ENCODE assay signal across 7 cellular contexts in genomic region chr11:61777234-61778090, GRCh38. TPM values are rescaled to one million over a fixed set of nuclear protein-coding genes. Genes with fewer than 3 reads are reported as not detected.
DNase-seq lines count a peak whose midpoint lies in the region; ATAC-seq and TF ChIP-seq lines count a peak whose summit lies in the region.

No MANE protein-coding gene starts in this region.

- H3K4me1 Mint-ChIP-seq in immature natural killer cell, result peaks cover 25 to 35% of the 10 kb centered on the region in 2 donors

- H3K4me1 ChIP-seq in PC-3 (ENCODE audit: insufficient read depth, low read length), result no peaks in the 10 kb centered on the region

- H2AFZ ChIP-seq in PC-3 (ENCODE audit: low read length), result 0 out of 2 replicates have a peak overlapping the region, but pooled peaks have one; percentile 41

- peak overlapping the region in 3 of 6 donors; percentile 35 to 61 (median 40) for H3K27ac Mint-ChIP-seq in immature natural killer cell

- H3K9me3 ChIP-seq in PC-3 (ENCODE audit: low read length), result no peaks in the 10 kb centered on the region

- H3K9me3 Mint-ChIP-seq in immature natural killer cell, result no peaks in the 10 kb centered on the region

- no peaks in the 10 kb centered on the region for H3F3A ChIP-seq in PC-3 (ENCODE audit: low read length, unreplicated experiment)

- CTCF ChIA-PET in PC-3 (lab: Charles Lee), result interaction anchor here (0.6 kb wide), 1 partner anchor 20 kb away, joined by 3 read pairs; no protein-coding TSS in a partner anchor

- H3K27me3 Mint-ChIP-seq in immature natural killer cell (ENCODE audit: low read depth in 3 of 3), result peaks cover 0 to 4% (median 2%) of the 10 kb centered on the region in 3 donors

- H3K4me2 ChIP-seq in PC-3 (ENCODE audit: low read length), result no peak overlapping the region

- peak overlapping the region; percentile 59 to 78 (median 69) for H3K4me3 Mint-ChIP-seq in immature natural killer cell

- no peaks in the 10 kb centered on the region for H3K27me3 ChIP-seq in PC-3 (ENCODE audit: low read length)

- POLR2A ChIA-PET in PC-3 (lab: Charles Lee; ENCODE audit: unreplicated experiment), result no interaction called here

- no peak overlapping the region for H3K4me3 ChIP-seq in PC-3 (ENCODE audit: low read length)

- no peaks in the 10 kb centered on the region for H3K36me3 Mint-ChIP-seq in immature natural killer cell

- no peak for DNase-seq in PC-3
- DNase-seq in activated gamma-delta T cell treated with Interleukin-2 at 50 U/mL for 16 hours, result peak; percentile 65
- peak; percentile 66 to 69 (median 69) for DNase-seq in immature natural killer cell
- peak; percentile 14 to 27 for DNase-seq in stimulated activated CD8-positive, alpha-beta memory T cell treated with anti-CD3 and anti-CD28 coated beads, Interleukin-15, amount 100 ng/mL, for 4 hours (ENCODE audit: low read depth in 2 of 2)
- DNase-seq in NAMALWA (ENCODE audit: low spot score), result no peak

- intact Hi-C loops in PC-3 (cut with micrococcal nuclease), result no loop called here

- peak; percentile 44 for ATAC-seq in PC-3
- no peak for ATAC-seq in GM19467 (IDR thresholded peaks at IDR 0.05; ENCODE audit: unreplicated experiment)
- ATAC-seq in GM21515 (IDR thresholded peaks at IDR 0.05; ENCODE audit: unreplicated experiment), result no peak

- no peaks in the 10 kb centered on the region for H4K20me1 ChIP-seq in PC-3 (ENCODE audit: low read length)

- no peaks in the 10 kb centered on the region for H3K9me2 ChIP-seq in PC-3 (replicated peaks; ENCODE audit: low read length)

- no peak for TF ChIP-seq CTCF in PC-3 (conservative IDR thresholded peaks at IDR 0.05; ENCODE audit: low read depth, low read length)

- no TSS peak for BruUV-seq in PC-3 (replicated peaks; lab: Mats Ljungman, UMichigan)

- H3K36me3 ChIP-seq in PC-3 (ENCODE audit: low read depth, low read length), result no peaks in the 10 kb centered on the region

- no peak overlapping the region for H3K9ac ChIP-seq in PC-3 (ENCODE audit: low read length)

- no peak overlapping the region for H3K27ac ChIP-seq in PC-3 (ENCODE audit: low read length)

- H3K79me2 ChIP-seq in PC-3 (ENCODE audit: low read length), result no peaks in the 10 kb centered on the region

RNA-seq across cellular contexts. Expression of gene TMEM258, which starts 14.9 kb away (rescaled TPM):
- 79.2 and 110 TPM in 2 replicates for total RNA-seq in PC-3 (2014; rRNA removed)
- 100 to 1,000 TPM; 160 to 274 (median 225) TPM for polyA plus RNA-seq in immature natural killer cell

RNA-seq across cellular contexts. Expression of gene FEN1, which starts 15.2 kb away (rescaled TPM):
- total RNA-seq in PC-3 (2014; rRNA removed), result 132 and 137 TPM in 2 replicates
- 10 to 100 TPM; 20.3 to 31.3 (median 24.6) TPM for polyA plus RNA-seq in immature natural killer cell

RNA-seq across cellular contexts. Expression of gene MYRF, which starts 25.0 kb away (rescaled TPM):
- 5.1 and 7.0 TPM in 2 replicates for total RNA-seq in PC-3 (2014; rRNA removed)
- polyA plus RNA-seq in immature natural killer cell, result 1 to 10 TPM in 1 of 3 donors, under 1 TPM in 1, not detected in 1; 0.43 to 2.4 TPM

RNA-seq across cellular contexts. Expression of gene FADS1, which starts 39.3 kb away (rescaled TPM):
- total RNA-seq in PC-3 (2014; rRNA removed), result 79.4 and 84.4 TPM in 2 replicates
- polyA plus RNA-seq in immature natural killer cell, result 10 to 100 TPM; 11.5 to 18.7 (median 17.7) TPM

RNA-seq across cellular contexts. Expression of gene FADS2, which starts 50.6 kb away (rescaled TPM):
- 246 and 305 TPM in 2 replicates for total RNA-seq in PC-3 (2014; rRNA removed)
- 10 to 100 TPM; 21.9 to 28.7 (median 22.0) TPM for polyA plus RNA-seq in immature natural killer cell

Comparison
In these comparisons a context has a peak if more than half of its experiments do, and no peak if none do; other contexts are left out.
1. DNase-seq: peak in activated gamma-delta T cell treated with Interleukin-2 at 50 U/mL for 16 hours (single experiment), immature natural killer cell (3 of 3) and stimulated activated CD8-positive, alpha-beta memory T cell treated with anti-CD3 and anti-CD28 coated beads, Interleukin-15, amount 100 ng/mL, for 4 hours (2 of 2); none in PC-3 (single experiment) and NAMALWA (single experiment).